Comparison of ENCODE assay signal across 1 cellular context in the genomic region with DNA sequence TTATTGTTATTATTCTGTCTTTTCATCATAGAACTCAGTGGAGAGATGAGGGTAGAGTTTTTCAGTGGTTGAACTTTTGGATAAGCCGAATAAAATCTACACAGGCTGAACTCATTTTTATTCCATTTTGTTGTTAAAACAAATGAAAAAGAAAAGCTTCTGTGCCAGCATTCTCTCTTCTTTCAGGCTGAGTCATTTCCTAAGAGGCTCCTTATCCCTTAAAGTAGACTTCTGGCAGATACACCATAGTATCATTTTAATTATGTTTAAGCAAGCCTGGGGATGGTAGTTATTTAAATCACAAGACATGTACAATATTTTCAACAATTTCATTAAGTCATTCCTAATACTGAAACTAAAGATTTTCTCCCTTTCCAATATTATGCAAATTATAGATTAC.
TF ChIP-seq lines count a peak whose summit lies in the region.

No MANE protein-coding gene starts in this region.

TF ChIP-seq in IMR-90, 13 proteins besides CTCF, POLR2A, EP300 and RAD21:
- TF ChIP-seq CEBPB (IDR thresholded peaks at IDR 0.05; ENCODE audit: low read depth, low read length) (no peak), MAZ (IDR thresholded peaks at IDR 0.05; ENCODE audit: borderline replicate concordance, low read depth, low read length) (no peak), RFX5 (IDR thresholded peaks at IDR 0.05; ENCODE audit: low read depth, low read length) (no peak), NFE2L2 (IDR thresholded peaks at IDR 0.05; ENCODE audit: low read depth, low read length) (no peak), MXI1 (IDR thresholded peaks at IDR 0.05; ENCODE audit: borderline replicate concordance, low read depth, low read length) (no peak), RCOR1 (IDR thresholded peaks at IDR 0.05; ENCODE audit: insufficient replicate concordance, low read length) (no peak), SMC3 (IDR thresholded peaks at IDR 0.05; ENCODE audit: low read depth, low read length) (no peak), FOS (IDR thresholded peaks at IDR 0.05; ENCODE audit: low read depth, low read length) (no peak), BHLHE40 (IDR thresholded peaks at IDR 0.05; ENCODE audit: low read depth, low read length) (no peak), MAFK (IDR thresholded peaks at IDR 0.05; ENCODE audit: low read depth, low read length) (no peak), CHD1 (IDR thresholded peaks at IDR 0.05; ENCODE audit: low read depth, low read length) (no peak)
- TF ChIP-seq, protein P1, sequence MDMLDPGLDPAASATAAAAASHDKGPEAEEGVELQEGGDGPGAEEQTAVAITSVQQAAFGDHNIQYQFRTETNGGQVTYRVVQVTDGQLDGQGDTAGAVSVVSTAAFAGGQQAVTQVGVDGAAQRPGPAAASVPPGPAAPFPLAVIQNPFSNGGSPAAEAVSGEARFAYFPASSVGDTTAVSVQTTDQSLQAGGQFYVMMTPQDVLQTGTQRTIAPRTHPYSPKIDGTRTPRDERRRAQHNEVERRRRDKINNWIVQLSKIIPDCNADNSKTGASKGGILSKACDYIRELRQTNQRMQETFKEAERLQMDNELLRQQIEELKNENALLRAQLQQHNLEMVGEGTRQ (IDR thresholded peaks at IDR 0.05; ENCODE audit: low read depth, low read length) = no peak
- TF ChIP-seq, protein P2, sequence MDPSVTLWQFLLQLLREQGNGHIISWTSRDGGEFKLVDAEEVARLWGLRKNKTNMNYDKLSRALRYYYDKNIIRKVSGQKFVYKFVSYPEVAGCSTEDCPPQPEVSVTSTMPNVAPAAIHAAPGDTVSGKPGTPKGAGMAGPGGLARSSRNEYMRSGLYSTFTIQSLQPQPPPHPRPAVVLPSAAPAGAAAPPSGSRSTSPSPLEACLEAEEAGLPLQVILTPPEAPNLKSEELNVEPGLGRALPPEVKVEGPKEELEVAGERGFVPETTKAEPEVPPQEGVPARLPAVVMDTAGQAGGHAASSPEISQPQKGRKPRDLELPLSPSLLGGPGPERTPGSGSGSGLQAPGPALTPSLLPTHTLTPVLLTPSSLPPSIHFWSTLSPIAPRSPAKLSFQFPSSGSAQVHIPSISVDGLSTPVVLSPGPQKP (IDR thresholded peaks at IDR 0.05; ENCODE audit: borderline replicate concordance, low read depth, low read length) = no peak
